ENCODE assay signal across 10 cellular contexts in the genomic region with DNA sequence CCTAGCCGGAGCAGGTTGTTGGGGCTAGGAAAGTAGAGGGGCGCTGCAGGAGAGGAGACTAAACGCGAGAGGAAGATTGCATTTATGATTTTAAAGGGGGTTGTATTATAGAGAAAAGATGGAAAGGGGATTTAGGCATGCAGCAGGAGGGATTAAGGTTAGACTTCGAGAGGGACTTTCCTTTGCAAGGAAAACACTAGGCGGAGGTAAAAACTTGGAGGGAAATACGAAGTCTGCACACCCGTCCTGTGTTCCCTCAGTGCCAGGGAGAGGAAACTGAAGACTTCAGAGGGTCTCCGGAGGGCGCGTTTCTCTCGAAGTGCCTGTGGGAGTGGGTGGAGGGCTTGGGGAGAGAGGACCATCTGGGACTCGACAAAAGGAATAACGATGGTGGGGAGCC. TPM values are rescaled to one million over a fixed set of nuclear protein-coding genes. Genes with fewer than 3 reads are reported as not detected.
DNase-seq lines count a peak whose midpoint lies in the region; ATAC-seq, FAIRE-seq and TF ChIP-seq lines count a peak whose summit lies in the region.
"Had no signal": no experiment of that assay in that cellular context is flagged by ENCODE, and none has a peak within 500 bp of the region (broad histone marks: within the 10 kb centered on the region; RNA-seq: fewer than 3 reads in every experiment).

No MANE protein-coding gene starts in this region.

- no peaks in the 10 kb centered on the region for H3K36me3 Mint-ChIP-seq in activated T-cell treated with anti-CD3 and anti-CD28 coated beads, Interleukin-2, amount 50 U/mL, for 72 hours (ENCODE audit: insufficient read depth in 2 of 2)
- no peaks in the 10 kb centered on the region for H3K36me3 Mint-ChIP-seq in chondrocyte (ENCODE audit: low read depth)

- H3K27me3 ChIP-seq in muscle layer of duodenum (ENCODE audit: low read depth, low read length) (peaks cover 10% of the 10 kb centered on the region), thyroid gland (no peaks in the 10 kb centered on the region)

- no peak overlapping the region for H3K27ac ChIP-seq in muscle layer of duodenum (ENCODE audit: low read length)
- H3K27ac ChIP-seq in thyroid gland, result no peak overlapping the region

- TF ChIP-seq POLR2A in thyroid gland (IDR thresholded peaks at IDR 0.05) (no peak), GM12892 (IDR thresholded peaks at IDR 0.05; ENCODE audit: low read depth, low read length) (no peak)

- H3K4me1 Mint-ChIP-seq in activated T-cell treated with anti-CD3 and anti-CD28 coated beads, Interleukin-2, amount 50 U/mL, for 72 hours (ENCODE audit: low read depth), result peaks cover 8% of the 10 kb centered on the region
- H3K4me1 Mint-ChIP-seq in chondrocyte (ENCODE audit: low read depth), result peaks cover 16% of the 10 kb centered on the region

- peak overlapping the region; percentile 21 to 37 for H3K4me3 ChIP-seq in muscle layer of duodenum (ENCODE audit: low read depth in 1 of 2, low read length in 2 of 2)
- H3K4me3 ChIP-seq in thyroid gland (replicated peaks in 1 of 3), result peak overlapping the region in 2 of 3 donors; percentile 30 to 55

- H3K27ac Mint-ChIP-seq in activated T-cell treated with anti-CD3 and anti-CD28 coated beads, Interleukin-2, amount 50 U/mL, for 72 hours, result no peak overlapping the region
- no peak overlapping the region for H3K27ac Mint-ChIP-seq in chondrocyte (ENCODE audit: unreplicated experiment)

- intact Hi-C loops in thyroid gland (cut with DNase I), result no loop called here

- H3K4me1 ChIP-seq in muscle layer of duodenum (ENCODE audit: control insufficient read depth in 1 of 2, insufficient read depth in 2 of 2, low read length in 2 of 2) (peaks cover 0 to 51% of the 10 kb centered on the region in 2 donors), thyroid gland (peaks cover 12 to 14% of the 10 kb centered on the region in 2 donors)

- H3K4me3 Mint-ChIP-seq in activated T-cell treated with anti-CD3 and anti-CD28 coated beads, Interleukin-2, amount 50 U/mL, for 72 hours, result peak overlapping the region; percentile 70 to 73
- H3K4me3 Mint-ChIP-seq in chondrocyte (ENCODE audit: unreplicated experiment), result peak overlapping the region; percentile 38

- H3K9me3 ChIP-seq in muscle layer of duodenum (ENCODE audit: control insufficient read depth in 1 of 2, low read length in 2 of 2) (no peaks in the 10 kb centered on the region), thyroid gland (no peaks in the 10 kb centered on the region)

- no peaks in the 10 kb centered on the region for H3K9me3 Mint-ChIP-seq in activated T-cell treated with anti-CD3 and anti-CD28 coated beads, Interleukin-2, amount 50 U/mL, for 72 hours
- H3K9me3 Mint-ChIP-seq in chondrocyte (ENCODE audit: low read depth), result no peaks in the 10 kb centered on the region

- no peak for DNase-seq in activated T-cell treated with anti-CD3 and anti-CD28 coated beads, Interleukin-2, amount 50 U/mL, for 72 hours
- no peak for DNase-seq in activated T-cell treated with anti-CD3 and anti-CD28 coated beads, Interleukin-2, amount 50 U/mL, for 48 hours
- no peak for DNase-seq in chondrocyte (ENCODE audit: low spot score)
- no peak for DNase-seq in thyroid gland
- no peak for DNase-seq in mucosa of gallbladder (ENCODE audit: low spot score)
- DNase-seq in DMS79 (lab: John Stamatoyannopoulos, UW), result no peak
- DNase-seq in GM12892 (ENCODE audit: insufficient read length), result no peak
- DNase-seq: NCI-H187 treated with DMSO at 0.1 percent for 48 hours had no signal

- FAIRE-seq in GM12892 (lab: Jason Lieb, UNC), result no peak

- peaks cover 76% of the 10 kb centered on the region for H3K27me3 Mint-ChIP-seq in activated T-cell treated with anti-CD3 and anti-CD28 coated beads, Interleukin-2, amount 50 U/mL, for 72 hours (ENCODE audit: low read depth)
- H3K27me3 Mint-ChIP-seq in chondrocyte (ENCODE audit: low read depth), result peaks cover 74% of the 10 kb centered on the region

- TF ChIP-seq CTCF in chondrocyte (IDR thresholded peaks at IDR 0.05) (no peak), thyroid gland (IDR thresholded peaks at IDR 0.05) (no peak)

- no peak for ATAC-seq in activated T-cell treated with anti-CD3 and anti-CD28 coated beads, Interleukin-2, amount 50 U/mL, for 72 hours (replicated peaks in 1 of 2)

- 20% methylated on average over 14 of the region's 14 CpGs for WGBS in thyroid gland, 2 donors

- no peaks in the 10 kb centered on the region for H3K36me3 ChIP-seq in muscle layer of duodenum (ENCODE audit: control insufficient read depth in 1 of 2, insufficient read depth in 2 of 2, low read length in 2 of 2)
- H3K36me3 ChIP-seq in thyroid gland, result no peaks in the 10 kb centered on the region

RNA-seq across cellular contexts. Expression of a gene that starts 0.4 kb away (rescaled TPM):
- not detected for total RNA-seq in activated T-cell treated with anti-CD3 and anti-CD28 coated beads, Interleukin-2, amount 50 U/mL, for 72 hours
- total RNA-seq in chondrocyte (not detected in 3 replicates), thyroid gland (1 to 10 TPM; 1.2 to 4.6 (median 2.0) TPM), mucosa of gallbladder (17.2 TPM)
- 0.11 TPM for polyA plus RNA-seq in GM12892 (2012; ENCODE audit: missing spikeins)

RNA-seq across cellular contexts. Expression of a gene that starts 39.5 kb away (rescaled TPM):
- 10 to 100 TPM; 10.9 to 15.3 TPM for total RNA-seq in activated T-cell treated with anti-CD3 and anti-CD28 coated beads, Interleukin-2, amount 50 U/mL, for 72 hours
- total RNA-seq in chondrocyte (0.12 TPM in 1 of 3 replicates, not detected in the others), thyroid gland (1 to 10 TPM; 4.1 to 7.5 (median 5.0) TPM), mucosa of gallbladder (3.2 TPM)
- polyA plus RNA-seq in GM12892 (2012; ENCODE audit: missing spikeins), result 3.9 TPM

RNA-seq across cellular contexts. Expression of a gene that starts 45.8 kb away (rescaled TPM):
- total RNA-seq in activated T-cell treated with anti-CD3 and anti-CD28 coated beads, Interleukin-2, amount 50 U/mL, for 72 hours, result not detected
- total RNA-seq in chondrocyte (not detected in 3 replicates), thyroid gland (not detected), mucosa of gallbladder (not detected)
- not detected for polyA plus RNA-seq in GM12892 (2012; ENCODE audit: missing spikeins)
- total RNA-seq: myocyte had no signal

RNA-seq across cellular contexts. Expression of a gene that starts 59.3 kb away (rescaled TPM):
- not detected for total RNA-seq in activated T-cell treated with anti-CD3 and anti-CD28 coated beads, Interleukin-2, amount 50 U/mL, for 72 hours
- total RNA-seq in chondrocyte, result not detected in 3 replicates
- not detected for total RNA-seq in thyroid gland
- total RNA-seq in mucosa of gallbladder, result not detected
- polyA plus RNA-seq in GM12892 (2012; ENCODE audit: missing spikeins), result not detected
- total RNA-seq: myocyte had no signal
